In genomic region chr17:13362341-13363122, GRCh38 we compare ENCODE assay signal across 16 cellular contexts.
DNase-seq lines count a peak whose midpoint lies in the region; ATAC-seq, FAIRE-seq and TF ChIP-seq lines count a peak whose summit lies in the region.
"Had no signal": no experiment of that assay in that cellular context is flagged by ENCODE, and none has a peak within 500 bp of the region (broad histone marks: within the 10 kb centered on the region; RNA-seq: fewer than 3 reads in every experiment).

No MANE protein-coding gene starts in this region.

- H3K9me3 Mint-ChIP-seq in activated CD4-positive, alpha-beta T cell treated with anti-CD3 and anti-CD28 coated beads, Interleukin-2, amount 10 ng/mL, durations not matched to agents 7 days and 5 days: no peaks in the 10 kb centered on the region
- H3K9me3 Mint-ChIP-seq: activated naive CD8-positive, alpha-beta T cell treated with anti-CD3 and anti-CD28 coated beads for 36 hours; CD8-positive, alpha-beta T cell; dendritic cell treated with granulocyte-macrophage colony-stimulating factor and Interleukin-4, amounts not matched to agents 40 ng/mL and 50 ng/mL, for 4 days; H9 had no signal

- H3K36me3 ChIP-seq in MG63: no peaks in the 10 kb centered on the region
- H3K36me3 ChIP-seq in muscle layer of duodenum (ENCODE audit: control insufficient read depth in 1 of 2, insufficient read depth in 2 of 2, low read length in 2 of 2): no peaks in the 10 kb centered on the region
- H3K36me3 ChIP-seq: gastrocnemius medialis had no signal

- ATAC-seq in GM18868 (IDR thresholded peaks at IDR 0.05; ENCODE audit: unreplicated experiment): no peak
- ATAC-seq: CD8-positive, alpha-beta T cell; gastrocnemius medialis; left colon had no signal

- no peaks in the 10 kb centered on the region for H3K4me1 Mint-ChIP-seq in activated CD4-positive, alpha-beta T cell treated with anti-CD3 and anti-CD28 coated beads, Interleukin-2, amount 10 ng/mL, durations not matched to agents 7 days and 5 days
- H3K4me1 Mint-ChIP-seq: activated naive CD8-positive, alpha-beta T cell treated with anti-CD3 and anti-CD28 coated beads for 36 hours had no signal

- peak; percentile 29 for FAIRE-seq in D721Med (lab: Jason Lieb, UNC)

- H3K27me3 Mint-ChIP-seq in activated CD4-positive, alpha-beta T cell treated with anti-CD3 and anti-CD28 coated beads, Interleukin-2, amount 10 ng/mL, durations not matched to agents 7 days and 5 days: peaks cover 2% of the 10 kb centered on the region
- H3K27me3 Mint-ChIP-seq: activated naive CD8-positive, alpha-beta T cell treated with anti-CD3 and anti-CD28 coated beads for 36 hours; dendritic cell treated with granulocyte-macrophage colony-stimulating factor and Interleukin-4, amounts not matched to agents 40 ng/mL and 50 ng/mL, for 4 days had no signal

- H3K27me3 ChIP-seq in MG63 (no peaks in the 10 kb centered on the region), muscle layer of duodenum (ENCODE audit: low read depth, low read length) (no peaks in the 10 kb centered on the region)
- H3K27me3 ChIP-seq: gastrocnemius medialis had no signal

- no peaks in the 10 kb centered on the region for H3K4me1 ChIP-seq in muscle layer of duodenum (ENCODE audit: control insufficient read depth in 1 of 2, insufficient read depth in 2 of 2, low read length in 2 of 2)
- H3K4me1 ChIP-seq: gastrocnemius medialis had no signal

- H3K9me3 ChIP-seq in MG63 (no peaks in the 10 kb centered on the region), muscle layer of duodenum (ENCODE audit: control insufficient read depth in 1 of 2, low read length in 2 of 2) (no peaks in the 10 kb centered on the region)
- H3K9me3 ChIP-seq: gastrocnemius medialis had no signal

- POLR2A ChIA-PET in activated CD4-positive, alpha-beta T cell treated with anti-CD3 and anti-CD28 coated beads, Interleukin-2, amount 10 ng/mL, durations not matched to agents 7 days and 5 days (lab: Charles Lee): no interaction called here

- TF ChIP-seq CTCF in D721Med (IDR thresholded peaks at IDR 0.05; ENCODE audit: insufficient read depth, missing control alignments) (no peak), choroid plexus epithelial cell (conservative IDR thresholded peaks at IDR 0.05; ENCODE audit: low read depth, low read length) (no peak)

- H3K4me3 Mint-ChIP-seq in activated CD4-positive, alpha-beta T cell treated with anti-CD3 and anti-CD28 coated beads, Interleukin-2, amount 10 ng/mL, durations not matched to agents 7 days and 5 days: no peak overlapping the region
- H3K4me3 Mint-ChIP-seq: activated naive CD8-positive, alpha-beta T cell treated with anti-CD3 and anti-CD28 coated beads for 36 hours; CD8-positive, alpha-beta T cell; dendritic cell treated with granulocyte-macrophage colony-stimulating factor and Interleukin-4, amounts not matched to agents 40 ng/mL and 50 ng/mL, for 4 days; H9 had no signal

- CTCF ChIA-PET in activated CD4-positive, alpha-beta T cell treated with anti-CD3 and anti-CD28 coated beads, Interleukin-2, amount 10 ng/mL, durations not matched to agents 7 days and 5 days (lab: Charles Lee): no interaction called here

- H3K36me3 Mint-ChIP-seq in activated CD4-positive, alpha-beta T cell treated with anti-CD3 and anti-CD28 coated beads, Interleukin-2, amount 10 ng/mL, durations not matched to agents 7 days and 5 days (ENCODE audit: low read depth): no peaks in the 10 kb centered on the region
- H3K36me3 Mint-ChIP-seq: activated naive CD8-positive, alpha-beta T cell treated with anti-CD3 and anti-CD28 coated beads for 36 hours; CD8-positive, alpha-beta T cell had no signal

- no peak for DNase-seq in D721Med (ENCODE audit: insufficient read length, low spot score)
- peak; percentile 39 for DNase-seq in MG63
- peak; percentile 47 for DNase-seq in choroid plexus epithelial cell (ENCODE audit: low read depth)
- no peak for DNase-seq in stimulated activated CD4-positive, alpha-beta T cell treated with anti-CD3 and anti-CD28 coated beads, Interleukin-1b, Interleukin-23, amount 100 ng/mL, for 48 hours
- DNase-seq in activated CD4-positive, alpha-beta T cell treated with anti-CD3 and anti-CD28 coated beads, Interleukin-2, amount 10 ng/mL, durations not matched to agents 7 days and 5 days: no peak
- no peak for DNase-seq in NCI-H510A (lab: John Stamatoyannopoulos, UW)
- DNase-seq: activated naive CD8-positive, alpha-beta T cell treated with anti-CD3 and anti-CD28 coated beads for 36 hours; CD8-positive, alpha-beta T cell; gastrocnemius medialis; H9; left colon; PC-9; stimulated activated naive CD4-positive, alpha-beta T cell had no signal

- H3K27ac Mint-ChIP-seq in activated CD4-positive, alpha-beta T cell treated with anti-CD3 and anti-CD28 coated beads, Interleukin-2, amount 10 ng/mL, durations not matched to agents 7 days and 5 days: no peak overlapping the region
- H3K27ac Mint-ChIP-seq: activated naive CD8-positive, alpha-beta T cell treated with anti-CD3 and anti-CD28 coated beads for 36 hours; CD8-positive, alpha-beta T cell; dendritic cell treated with granulocyte-macrophage colony-stimulating factor and Interleukin-4, amounts not matched to agents 40 ng/mL and 50 ng/mL, for 4 days; H9 had no signal

- H3K4me3 ChIP-seq in MG63 (no peak overlapping the region), choroid plexus epithelial cell (ENCODE audit: low read depth, low read length) (peak overlapping the region; percentile 22), muscle layer of duodenum (ENCODE audit: low read depth in 1 of 2, low read length in 2 of 2) (peak overlapping the region; percentile 15 to 30)
- H3K4me3 ChIP-seq: PC-9 had no signal

- no peak overlapping the region for H3K27ac ChIP-seq in muscle layer of duodenum (ENCODE audit: low read length)
- H3K27ac ChIP-seq: gastrocnemius medialis, PC-9 had no signal

Comparison
In these comparisons a context has a peak if more than half of its experiments do, and no peak if none do; other contexts are left out.
1. DNase-seq: peak in MG63 (single experiment) and choroid plexus epithelial cell (single experiment); none in D721Med (single experiment), stimulated activated CD4-positive, alpha-beta T cell treated with anti-CD3 and anti-CD28 coated beads, Interleukin-1b, Interleukin-23, amount 100 ng/mL, for 48 hours (single experiment), activated CD4-positive, alpha-beta T cell treated with anti-CD3 and anti-CD28 coated beads, Interleukin-2, amount 10 ng/mL, durations not matched to agents 7 days and 5 days (single experiment) and NCI-H510A (single experiment).